In the genomic region with DNA sequence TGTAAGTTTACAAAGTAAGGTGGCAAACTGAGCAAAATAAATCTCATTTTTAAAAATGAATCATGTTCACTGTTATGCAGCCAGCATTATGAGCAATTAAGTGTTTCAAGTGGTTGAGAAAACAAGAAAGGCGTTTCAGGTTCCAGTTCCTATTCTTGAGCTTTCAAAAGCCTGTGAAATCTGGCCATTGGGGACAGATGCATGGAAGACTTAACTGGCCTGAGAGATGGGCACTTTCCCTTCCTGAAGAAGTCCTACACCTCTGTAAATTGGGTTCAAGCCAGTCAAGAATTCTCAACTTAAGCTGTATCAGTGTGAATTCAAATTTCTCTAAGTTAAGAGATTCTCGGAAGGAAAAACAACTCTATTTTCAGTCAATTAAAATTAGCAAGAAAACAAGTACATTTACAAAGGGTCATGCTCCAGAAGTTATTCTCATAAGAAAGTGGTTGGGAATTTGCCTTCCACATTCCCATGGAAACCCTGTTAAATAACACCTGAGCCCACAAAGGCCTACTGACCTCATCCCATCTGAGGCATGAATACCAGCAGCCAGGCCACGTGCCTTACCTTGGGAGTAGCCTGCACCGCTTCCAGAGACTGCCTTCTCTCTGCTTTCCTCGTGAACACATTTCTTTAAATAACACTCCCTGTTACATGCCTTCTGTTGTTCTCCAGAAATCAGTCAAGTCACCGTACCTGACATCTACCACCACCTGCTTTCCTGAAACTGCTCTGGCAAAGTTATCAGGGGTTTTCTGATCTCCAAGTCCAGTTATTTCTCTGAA, we compare ENCODE assay signal across 1 cellular context.
A peak's percentile ranks its signal among the peaks of the same experiment; 100 is the strongest.
TF ChIP-seq lines count a peak whose summit lies in the region.

No MANE protein-coding gene starts in this region.

TF ChIP-seq in GM12878, 131 proteins besides CTCF, POLR2A, EP300 and RAD21 (continued from another document and continues in another):
- TF ChIP-seq, protein P1, sequence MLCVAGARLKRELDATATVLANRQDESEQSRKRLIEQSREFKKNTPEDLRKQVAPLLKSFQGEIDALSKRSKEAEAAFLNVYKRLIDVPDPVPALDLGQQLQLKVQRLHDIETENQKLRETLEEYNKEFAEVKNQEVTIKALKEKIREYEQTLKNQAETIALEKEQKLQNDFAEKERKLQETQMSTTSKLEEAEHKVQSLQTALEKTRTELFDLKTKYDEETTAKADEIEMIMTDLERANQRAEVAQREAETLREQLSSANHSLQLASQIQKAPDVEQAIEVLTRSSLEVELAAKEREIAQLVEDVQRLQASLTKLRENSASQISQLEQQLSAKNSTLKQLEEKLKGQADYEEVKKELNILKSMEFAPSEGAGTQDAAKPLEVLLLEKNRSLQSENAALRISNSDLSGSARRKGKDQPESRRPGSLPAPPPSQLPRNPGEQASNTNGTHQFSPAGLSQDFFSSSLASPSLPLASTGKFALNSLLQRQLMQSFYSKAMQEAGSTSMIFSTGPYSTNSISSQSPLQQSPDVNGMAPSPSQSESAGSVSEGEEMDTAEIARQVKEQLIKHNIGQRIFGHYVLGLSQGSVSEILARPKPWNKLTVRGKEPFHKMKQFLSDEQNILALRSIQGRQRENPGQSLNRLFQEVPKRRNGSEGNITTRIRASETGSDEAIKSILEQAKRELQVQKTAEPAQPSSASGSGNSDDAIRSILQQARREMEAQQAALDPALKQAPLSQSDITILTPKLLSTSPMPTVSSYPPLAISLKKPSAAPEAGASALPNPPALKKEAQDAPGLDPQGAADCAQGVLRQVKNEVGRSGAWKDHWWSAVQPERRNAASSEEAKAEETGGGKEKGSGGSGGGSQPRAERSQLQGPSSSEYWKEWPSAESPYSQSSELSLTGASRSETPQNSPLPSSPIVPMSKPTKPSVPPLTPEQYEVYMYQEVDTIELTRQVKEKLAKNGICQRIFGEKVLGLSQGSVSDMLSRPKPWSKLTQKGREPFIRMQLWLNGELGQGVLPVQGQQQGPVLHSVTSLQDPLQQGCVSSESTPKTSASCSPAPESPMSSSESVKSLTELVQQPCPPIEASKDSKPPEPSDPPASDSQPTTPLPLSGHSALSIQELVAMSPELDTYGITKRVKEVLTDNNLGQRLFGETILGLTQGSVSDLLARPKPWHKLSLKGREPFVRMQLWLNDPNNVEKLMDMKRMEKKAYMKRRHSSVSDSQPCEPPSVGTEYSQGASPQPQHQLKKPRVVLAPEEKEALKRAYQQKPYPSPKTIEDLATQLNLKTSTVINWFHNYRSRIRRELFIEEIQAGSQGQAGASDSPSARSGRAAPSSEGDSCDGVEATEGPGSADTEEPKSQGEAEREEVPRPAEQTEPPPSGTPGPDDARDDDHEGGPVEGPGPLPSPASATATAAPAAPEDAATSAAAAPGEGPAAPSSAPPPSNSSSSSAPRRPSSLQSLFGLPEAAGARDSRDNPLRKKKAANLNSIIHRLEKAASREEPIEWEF (IDR thresholded peaks at IDR 0.05; ENCODE audit: insufficient replicate concordance, low read depth, low read length), result peak; percentile 83
- TF ChIP-seq, protein P2, sequence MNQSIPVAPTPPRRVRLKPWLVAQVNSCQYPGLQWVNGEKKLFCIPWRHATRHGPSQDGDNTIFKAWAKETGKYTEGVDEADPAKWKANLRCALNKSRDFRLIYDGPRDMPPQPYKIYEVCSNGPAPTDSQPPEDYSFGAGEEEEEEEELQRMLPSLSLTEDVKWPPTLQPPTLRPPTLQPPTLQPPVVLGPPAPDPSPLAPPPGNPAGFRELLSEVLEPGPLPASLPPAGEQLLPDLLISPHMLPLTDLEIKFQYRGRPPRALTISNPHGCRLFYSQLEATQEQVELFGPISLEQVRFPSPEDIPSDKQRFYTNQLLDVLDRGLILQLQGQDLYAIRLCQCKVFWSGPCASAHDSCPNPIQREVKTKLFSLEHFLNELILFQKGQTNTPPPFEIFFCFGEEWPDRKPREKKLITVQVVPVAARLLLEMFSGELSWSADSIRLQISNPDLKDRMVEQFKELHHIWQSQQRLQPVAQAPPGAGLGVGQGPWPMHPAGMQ (IDR thresholded peaks at IDR 0.05; ENCODE audit: borderline replicate concordance), result no peak
- TF ChIP-seq, protein P3, sequence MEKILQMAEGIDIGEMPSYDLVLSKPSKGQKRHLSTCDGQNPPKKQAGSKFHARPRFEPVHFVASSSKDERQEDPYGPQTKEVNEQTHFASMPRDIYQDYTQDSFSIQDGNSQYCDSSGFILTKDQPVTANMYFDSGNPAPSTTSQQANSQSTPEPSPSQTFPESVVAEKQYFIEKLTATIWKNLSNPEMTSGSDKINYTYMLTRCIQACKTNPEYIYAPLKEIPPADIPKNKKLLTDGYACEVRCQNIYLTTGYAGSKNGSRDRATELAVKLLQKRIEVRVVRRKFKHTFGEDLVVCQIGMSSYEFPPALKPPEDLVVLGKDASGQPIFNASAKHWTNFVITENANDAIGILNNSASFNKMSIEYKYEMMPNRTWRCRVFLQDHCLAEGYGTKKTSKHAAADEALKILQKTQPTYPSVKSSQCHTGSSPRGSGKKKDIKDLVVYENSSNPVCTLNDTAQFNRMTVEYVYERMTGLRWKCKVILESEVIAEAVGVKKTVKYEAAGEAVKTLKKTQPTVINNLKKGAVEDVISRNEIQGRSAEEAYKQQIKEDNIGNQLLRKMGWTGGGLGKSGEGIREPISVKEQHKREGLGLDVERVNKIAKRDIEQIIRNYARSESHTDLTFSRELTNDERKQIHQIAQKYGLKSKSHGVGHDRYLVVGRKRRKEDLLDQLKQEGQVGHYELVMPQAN (conservative IDR thresholded peaks at IDR 0.05), result 0 out of 2 replicates have a peak, but pooled peaks have one; percentile 26
- TF ChIP-seq SUZ12 (IDR thresholded peaks at IDR 0.05; ENCODE audit: unreplicated experiment), result no peak
- no peak for TF ChIP-seq TAF1 (IDR thresholded peaks at IDR 0.05; ENCODE audit: borderline replicate concordance, low read depth, low read length)
- TF ChIP-seq MEF2B (IDR thresholded peaks at IDR 0.05; ENCODE audit: partially characterized antibody, poor library complexity, severe bottlenecking), result peak; percentile 96
- TF ChIP-seq, protein P4, sequence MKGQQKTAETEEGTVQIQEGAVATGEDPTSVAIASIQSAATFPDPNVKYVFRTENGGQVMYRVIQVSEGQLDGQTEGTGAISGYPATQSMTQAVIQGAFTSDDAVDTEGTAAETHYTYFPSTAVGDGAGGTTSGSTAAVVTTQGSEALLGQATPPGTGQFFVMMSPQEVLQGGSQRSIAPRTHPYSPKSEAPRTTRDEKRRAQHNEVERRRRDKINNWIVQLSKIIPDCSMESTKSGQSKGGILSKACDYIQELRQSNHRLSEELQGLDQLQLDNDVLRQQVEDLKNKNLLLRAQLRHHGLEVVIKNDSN (IDR thresholded peaks at IDR 0.05; ENCODE audit: borderline replicate concordance, extremely low read length, insufficient read depth, low read depth, low read length), result peak; percentile 71
- TF ChIP-seq STAT1 (conservative IDR thresholded peaks at IDR 0.05), result no peak
- no peak for TF ChIP-seq HDGF (IDR thresholded peaks at IDR 0.05)
- no peak for TF ChIP-seq RFX5 (IDR thresholded peaks at IDR 0.05; ENCODE audit: low read depth, low read length)
- TF ChIP-seq SIX5 (IDR thresholded peaks at IDR 0.05; ENCODE audit: low read depth, low read length, severe bottlenecking), result no peak
- TF ChIP-seq EGR1 (IDR thresholded peaks at IDR 0.05; ENCODE audit: borderline replicate concordance in 1 of 2, low read depth in 2 of 2, low read length in 2 of 2), result no peak
- TF ChIP-seq, protein P5, sequence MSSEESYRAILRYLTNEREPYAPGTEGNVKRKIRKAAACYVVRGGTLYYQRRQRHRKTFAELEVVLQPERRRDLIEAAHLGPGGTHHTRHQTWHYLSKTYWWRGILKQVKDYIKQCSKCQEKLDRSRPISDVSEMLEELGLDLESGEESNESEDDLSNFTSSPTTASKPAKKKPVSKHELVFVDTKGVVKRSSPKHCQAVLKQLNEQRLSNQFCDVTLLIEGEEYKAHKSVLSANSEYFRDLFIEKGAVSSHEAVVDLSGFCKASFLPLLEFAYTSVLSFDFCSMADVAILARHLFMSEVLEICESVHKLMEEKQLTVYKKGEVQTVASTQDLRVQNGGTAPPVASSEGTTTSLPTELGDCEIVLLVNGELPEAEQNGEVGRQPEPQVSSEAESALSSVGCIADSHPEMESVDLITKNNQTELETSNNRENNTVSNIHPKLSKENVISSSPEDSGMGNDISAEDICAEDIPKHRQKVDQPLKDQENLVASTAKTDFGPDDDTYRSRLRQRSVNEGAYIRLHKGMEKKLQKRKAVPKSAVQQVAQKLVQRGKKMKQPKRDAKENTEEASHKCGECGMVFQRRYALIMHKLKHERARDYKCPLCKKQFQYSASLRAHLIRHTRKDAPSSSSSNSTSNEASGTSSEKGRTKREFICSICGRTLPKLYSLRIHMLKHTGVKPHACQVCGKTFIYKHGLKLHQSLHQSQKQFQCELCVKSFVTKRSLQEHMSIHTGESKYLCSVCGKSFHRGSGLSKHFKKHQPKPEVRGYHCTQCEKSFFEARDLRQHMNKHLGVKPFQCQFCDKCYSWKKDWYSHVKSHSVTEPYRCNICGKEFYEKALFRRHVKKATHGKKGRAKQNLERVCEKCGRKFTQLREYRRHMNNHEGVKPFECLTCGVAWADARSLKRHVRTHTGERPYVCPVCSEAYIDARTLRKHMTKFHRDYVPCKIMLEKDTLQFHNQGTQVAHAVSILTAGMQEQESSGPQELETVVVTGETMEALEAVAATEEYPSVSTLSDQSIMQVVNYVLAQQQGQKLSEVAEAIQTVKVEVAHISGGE (CRISPR knock-in tag; IDR thresholded peaks at IDR 0.05), result no peak
- TF ChIP-seq KDM1A (IDR thresholded peaks at IDR 0.05; ENCODE audit: borderline replicate concordance), result no peak
- TF ChIP-seq NR2C2 (IDR thresholded peaks at IDR 0.05; ENCODE audit: borderline replicate concordance, control insufficient read depth, insufficient read length, low read depth), result no peak
- TF ChIP-seq, protein P6, sequence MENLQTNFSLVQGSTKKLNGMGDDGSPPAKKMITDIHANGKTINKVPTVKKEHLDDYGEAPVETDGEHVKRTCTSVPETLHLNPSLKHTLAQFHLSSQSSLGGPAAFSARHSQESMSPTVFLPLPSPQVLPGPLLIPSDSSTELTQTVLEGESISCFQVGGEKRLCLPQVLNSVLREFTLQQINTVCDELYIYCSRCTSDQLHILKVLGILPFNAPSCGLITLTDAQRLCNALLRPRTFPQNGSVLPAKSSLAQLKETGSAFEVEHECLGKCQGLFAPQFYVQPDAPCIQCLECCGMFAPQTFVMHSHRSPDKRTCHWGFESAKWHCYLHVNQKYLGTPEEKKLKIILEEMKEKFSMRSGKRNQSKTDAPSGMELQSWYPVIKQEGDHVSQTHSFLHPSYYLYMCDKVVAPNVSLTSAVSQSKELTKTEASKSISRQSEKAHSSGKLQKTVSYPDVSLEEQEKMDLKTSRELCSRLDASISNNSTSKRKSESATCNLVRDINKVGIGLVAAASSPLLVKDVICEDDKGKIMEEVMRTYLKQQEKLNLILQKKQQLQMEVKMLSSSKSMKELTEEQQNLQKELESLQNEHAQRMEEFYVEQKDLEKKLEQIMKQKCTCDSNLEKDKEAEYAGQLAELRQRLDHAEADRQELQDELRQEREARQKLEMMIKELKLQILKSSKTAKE (IDR thresholded peaks at IDR 0.05; ENCODE audit: low read depth, poor library complexity, severe bottlenecking), result peak; percentile 77
- no peak for TF ChIP-seq FOS (IDR thresholded peaks at IDR 0.05; ENCODE audit: borderline replicate concordance, extremely low read depth, insufficient read length)
- TF ChIP-seq MXI1 (IDR thresholded peaks at IDR 0.05; ENCODE audit: low read depth, low read length), result no peak; the same call in 1 of the 2 replicates
- no peak for TF ChIP-seq SIN3A (IDR thresholded peaks at IDR 0.05; ENCODE audit: low read depth, low read length)
- TF ChIP-seq TBL1XR1 (IDR thresholded peaks at IDR 0.05; ENCODE audit: low read depth, low read length), result 0 out of 2 replicates have a peak, but pooled peaks have one; percentile 31
- TF ChIP-seq RBBP5 (conservative IDR thresholded peaks at IDR 0.05), result no peak
- TF ChIP-seq SMAD5 (IDR thresholded peaks at IDR 0.05; ENCODE audit: low read depth), result no peak
- peak; percentile 34; the same call in 1 of the 2 replicates for TF ChIP-seq TCF3 (IDR thresholded peaks at IDR 0.05; ENCODE audit: borderline replicate concordance, insufficient read depth, low read depth, low read length)
- no peak for TF ChIP-seq TARDBP (IDR thresholded peaks at IDR 0.05; ENCODE audit: borderline replicate concordance)
- TF ChIP-seq RELA (IDR thresholded peaks at IDR 0.05; ENCODE audit: borderline replicate concordance, partially characterized antibody), result no peak
- TF ChIP-seq RAD51 (IDR thresholded peaks at IDR 0.05), result peak; percentile 86
- TF ChIP-seq, protein P7, sequence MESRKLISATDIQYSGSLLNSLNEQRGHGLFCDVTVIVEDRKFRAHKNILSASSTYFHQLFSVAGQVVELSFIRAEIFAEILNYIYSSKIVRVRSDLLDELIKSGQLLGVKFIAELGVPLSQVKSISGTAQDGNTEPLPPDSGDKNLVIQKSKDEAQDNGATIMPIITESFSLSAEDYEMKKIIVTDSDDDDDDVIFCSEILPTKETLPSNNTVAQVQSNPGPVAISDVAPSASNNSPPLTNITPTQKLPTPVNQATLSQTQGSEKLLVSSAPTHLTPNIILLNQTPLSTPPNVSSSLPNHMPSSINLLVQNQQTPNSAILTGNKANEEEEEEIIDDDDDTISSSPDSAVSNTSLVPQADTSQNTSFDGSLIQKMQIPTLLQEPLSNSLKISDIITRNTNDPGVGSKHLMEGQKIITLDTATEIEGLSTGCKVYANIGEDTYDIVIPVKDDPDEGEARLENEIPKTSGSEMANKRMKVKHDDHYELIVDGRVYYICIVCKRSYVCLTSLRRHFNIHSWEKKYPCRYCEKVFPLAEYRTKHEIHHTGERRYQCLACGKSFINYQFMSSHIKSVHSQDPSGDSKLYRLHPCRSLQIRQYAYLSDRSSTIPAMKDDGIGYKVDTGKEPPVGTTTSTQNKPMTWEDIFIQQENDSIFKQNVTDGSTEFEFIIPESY (IDR thresholded peaks at IDR 0.05), result no peak
- no peak for TF ChIP-seq HCFC1 (IDR thresholded peaks at IDR 0.05; ENCODE audit: low read length)
- no peak for TF ChIP-seq PAX8 (IDR thresholded peaks at IDR 0.05)
- TF ChIP-seq, protein P8, sequence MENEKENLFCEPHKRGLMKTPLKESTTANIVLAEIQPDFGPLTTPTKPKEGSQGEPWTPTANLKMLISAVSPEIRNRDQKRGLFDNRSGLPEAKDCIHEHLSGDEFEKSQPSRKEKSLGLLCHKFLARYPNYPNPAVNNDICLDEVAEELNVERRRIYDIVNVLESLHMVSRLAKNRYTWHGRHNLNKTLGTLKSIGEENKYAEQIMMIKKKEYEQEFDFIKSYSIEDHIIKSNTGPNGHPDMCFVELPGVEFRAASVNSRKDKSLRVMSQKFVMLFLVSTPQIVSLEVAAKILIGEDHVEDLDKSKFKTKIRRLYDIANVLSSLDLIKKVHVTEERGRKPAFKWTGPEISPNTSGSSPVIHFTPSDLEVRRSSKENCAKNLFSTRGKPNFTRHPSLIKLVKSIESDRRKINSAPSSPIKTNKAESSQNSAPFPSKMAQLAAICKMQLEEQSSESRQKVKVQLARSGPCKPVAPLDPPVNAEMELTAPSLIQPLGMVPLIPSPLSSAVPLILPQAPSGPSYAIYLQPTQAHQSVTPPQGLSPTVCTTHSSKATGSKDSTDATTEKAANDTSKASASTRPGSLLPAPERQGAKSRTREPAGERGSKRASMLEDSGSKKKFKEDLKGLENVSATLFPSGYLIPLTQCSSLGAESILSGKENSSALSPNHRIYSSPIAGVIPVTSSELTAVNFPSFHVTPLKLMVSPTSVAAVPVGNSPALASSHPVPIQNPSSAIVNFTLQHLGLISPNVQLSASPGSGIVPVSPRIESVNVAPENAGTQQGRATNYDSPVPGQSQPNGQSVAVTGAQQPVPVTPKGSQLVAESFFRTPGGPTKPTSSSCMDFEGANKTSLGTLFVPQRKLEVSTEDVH (IDR thresholded peaks at IDR 0.05; ENCODE audit: low read depth, partially characterized antibody), result no peak
- TF ChIP-seq MTA3 (IDR thresholded peaks at IDR 0.05; ENCODE audit: borderline replicate concordance, low read length), result no peak; the same call in 1 of the 2 replicates
- TF ChIP-seq PML (IDR thresholded peaks at IDR 0.05; ENCODE audit: low read length), result peak; percentile 38; the same call in 1 of the 2 replicates
- no peak for TF ChIP-seq BRCA1 (IDR thresholded peaks at IDR 0.05; ENCODE audit: low read depth, low read length)
- no peak for TF ChIP-seq POLR2AphosphoS2 (IDR thresholded peaks at IDR 0.05; ENCODE audit: low read depth, low read length)
